In genomic region chr12:55909513-55909884, GRCh38 we compare ENCODE assay signal across 1 cellular context.
TF ChIP-seq lines count a peak whose summit lies in the region.

No MANE protein-coding gene starts in this region.

TF ChIP-seq in A549, 52 proteins besides CTCF, POLR2A, EP300 and RAD21 (continued from another document):
- no peak for TF ChIP-seq USF2 (IDR thresholded peaks at IDR 0.05)
- no peak for TF ChIP-seq HOXB13 (CRISPR knock-in tag; IDR thresholded peaks at IDR 0.05; ENCODE audit: low read depth)
- no peak for TF ChIP-seq MYC (IDR thresholded peaks at IDR 0.05; ENCODE audit: borderline replicate concordance, low read length)
- no peak for TF ChIP-seq FOSL2 (IDR thresholded peaks at IDR 0.05)
- TF ChIP-seq FOSL2 (CRISPR knock-in tag; IDR thresholded peaks at IDR 0.05): no peak
- TF ChIP-seq MAFK (IDR thresholded peaks at IDR 0.05; ENCODE audit: partially characterized antibody): no peak
